Comparison of ENCODE assay signal across 12 cellular contexts in the genomic region with DNA sequence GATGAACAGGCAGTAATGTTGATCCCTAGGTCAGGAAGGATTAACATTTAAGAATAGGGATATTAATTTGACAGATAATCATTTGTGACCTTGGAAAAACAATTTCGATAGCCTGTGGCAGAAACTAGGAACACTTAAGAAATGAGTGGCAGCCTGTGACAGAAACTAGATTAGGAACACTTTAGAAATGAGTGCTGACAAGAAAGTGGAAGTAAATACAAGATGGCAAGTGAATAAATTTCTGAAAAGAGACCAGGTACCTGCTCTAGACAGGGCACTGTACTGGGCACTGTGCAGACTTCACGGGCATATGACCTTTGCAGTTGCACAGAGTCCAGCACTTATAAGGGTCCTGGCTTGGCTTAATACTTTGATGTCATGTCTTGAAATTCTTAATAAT. TPM values are rescaled to one million over a fixed set of nuclear protein-coding genes. Genes with fewer than 3 reads are reported as not detected.
DNase-seq lines count a peak whose midpoint lies in the region; ATAC-seq, FAIRE-seq and TF ChIP-seq lines count a peak whose summit lies in the region.
"Had no signal": no experiment of that assay in that cellular context is flagged by ENCODE, and none has a peak within 500 bp of the region (broad histone marks: within the 10 kb centered on the region; RNA-seq: fewer than 3 reads in every experiment).

No MANE protein-coding gene starts in this region.

- H3K4me3 ChIP-seq in left lung (no peak overlapping the region), hepatocyte (no peak overlapping the region)
- H3K4me3 ChIP-seq: dorsolateral prefrontal cortex, heart left ventricle had no signal

- H3K27ac ChIP-seq in left lung (no peak overlapping the region), hepatocyte (no peak overlapping the region)
- H3K27ac ChIP-seq: heart left ventricle had no signal

- H3K4me2 ChIP-seq in hepatocyte: no peak overlapping the region

- no peaks in the 10 kb centered on the region for H3K36me3 ChIP-seq in left lung
- H3K36me3 ChIP-seq in hepatocyte (replicated peaks; ENCODE audit: insufficient read depth, low read depth): no peaks in the 10 kb centered on the region
- H3K36me3 ChIP-seq: heart left ventricle had no signal

- no peak for FAIRE-seq in RCC 7860 (lab: Jason Lieb, UNC)

- intact Hi-C loops in left lung (cut with DNase I): no loop called here

- no peaks in the 10 kb centered on the region for H3K9me2 ChIP-seq in hepatocyte (replicated peaks; ENCODE audit: insufficient read depth)

- H4K20me1 ChIP-seq in hepatocyte (ENCODE audit: insufficient read depth, poor library complexity, severe bottlenecking): no peaks in the 10 kb centered on the region

- H3K4me1 ChIP-seq in left lung: peaks cover 6 to 15% of the 10 kb centered on the region in 2 donors
- peaks cover 12% of the 10 kb centered on the region for H3K4me1 ChIP-seq in hepatocyte (ENCODE audit: insufficient read depth)

- no peak overlapping the region for H2AFZ ChIP-seq in hepatocyte

- H3K9me3 ChIP-seq in left lung: no peaks in the 10 kb centered on the region
- no peaks in the 10 kb centered on the region for H3K9me3 ChIP-seq in hepatocyte (ENCODE audit: low read depth)
- H3K9me3 ChIP-seq: heart left ventricle had no signal

- DNase-seq in left lung (no peak), hepatocyte (ENCODE audit: low spot score) (no peak), RCC 7860 (ENCODE audit: low spot score) (no peak), NCI-H748 (lab: John Stamatoyannopoulos, UW; ENCODE audit: unreplicated experiment) (no peak)
- DNase-seq: DND-41, dorsolateral prefrontal cortex, heart left ventricle, HFFc6, NCI-H1092 had no signal

- peaks cover 19% of the 10 kb centered on the region for H3K79me2 ChIP-seq in hepatocyte

- TF ChIP-seq CTCF in left lung (IDR thresholded peaks at IDR 0.05) (no peak), hepatocyte (IDR thresholded peaks at IDR 0.05; ENCODE audit: poor library complexity) (no peak)

- ATAC-seq in GM18873 (IDR thresholded peaks at IDR 0.05; ENCODE audit: low FRiP score, unreplicated experiment) (peak; percentile 71), GM21423 (IDR thresholded peaks at IDR 0.05; ENCODE audit: unreplicated experiment) (peak; percentile 71), HG03095 (IDR thresholded peaks at IDR 0.05; ENCODE audit: unreplicated experiment) (peak; percentile 63), left lung (peak; percentile 8)

- H3K27me3 ChIP-seq in left lung (no peaks in the 10 kb centered on the region), hepatocyte (no peaks in the 10 kb centered on the region)
- H3K27me3 ChIP-seq: dorsolateral prefrontal cortex, heart left ventricle had no signal

- 92% methylated on average over 2 of the region's 2 CpGs for WGBS in hepatocyte (ENCODE audit: low lambda C conversion rate, missing lambda C conversion rate)

RNA-seq across cellular contexts. Expression of gene HNRNPA3, which starts 5.5 kb away (rescaled TPM):
- total RNA-seq in left lung (100 to 1,000 TPM; 151 to 180 TPM), hepatocyte (54.9 and 56.1 TPM in 2 replicates)
- polyA plus RNA-seq in hepatocyte: 48.5 and 59.5 TPM in 2 replicates

RNA-seq across cellular contexts. Expression of gene NFE2L2, which starts 57.4 kb away (rescaled TPM):
- total RNA-seq in left lung: 100 to 1,000 TPM in 1 of 2 donors, 10 to 100 TPM in 1; 98.4 to 104 TPM
- total RNA-seq in hepatocyte: 88.3 and 112 TPM in 2 replicates
- 87.3 and 90.2 TPM in 2 replicates for polyA plus RNA-seq in hepatocyte

Comparison
In these comparisons a context has a peak if more than half of its experiments do, and no peak if none do; other contexts are left out.
1. ATAC-seq: peak in every context shown above with its lines; median percentile 71 in GM18873; 71 in GM21423; 63 in HG03095; 8 in left lung.